In genomic region chr2:95799892-95800291, GRCh38 we compare ENCODE assay signal across 14 cellular contexts.
DNase-seq lines count a peak whose midpoint lies in the region; ATAC-seq, FAIRE-seq and TF ChIP-seq lines count a peak whose summit lies in the region.
"Had no signal": no experiment of that assay in that cellular context is flagged by ENCODE, and none has a peak within 500 bp of the region (broad histone marks: within the 10 kb centered on the region; RNA-seq: fewer than 3 reads in every experiment).

No MANE protein-coding gene starts in this region.

- DNase-seq in AG20443 (ENCODE audit: low spot score) (peak; percentile 2), D341Med (ENCODE audit: low spot score) (peak; percentile 5), kidney (peak; percentile 65), posterior vena cava (ENCODE audit: low spot score) (peak; percentile 71)
- no peak for DNase-seq in stimulated activated naive B cell treated with anti-CD40 and anti-IgM and Interleukin-4, amounts not matched to agents 10 μg/mL and 1 μg/mL and 100 μg/mL, for 72 hours
- DNase-seq: CD8-positive, alpha-beta T cell; COR-L47; GF-D8 had no signal

- TF ChIP-seq CTCF in kidney (IDR thresholded peaks at IDR 0.05; ENCODE audit: borderline replicate concordance, extremely low read depth, insufficient read depth): no peak

- H3K9ac ChIP-seq in kidney (ENCODE audit: low read length in 2 of 2): no peak overlapping the region

- H3K9me3 Mint-ChIP-seq in stimulated activated naive B cell treated with anti-CD40 and anti-IgM and Interleukin-4, amounts not matched to agents 10 μg/mL and 1 μg/mL and 100 μg/mL, for 72 hours: peaks cover 15 to 25% of the 10 kb centered on the region in 2 donors

- intact Hi-C loops in kidney (cut with DNase I): no loop called here
- intact Hi-C loops in posterior vena cava (cut with DNase I): no loop called here

- H3K4me1 ChIP-seq in kidney (ENCODE audit: control insufficient read depth in 1 of 2, insufficient read depth in 1 of 2, low read depth in 1 of 2, low read length in 2 of 2): no peaks in the 10 kb centered on the region
- H3K4me1 ChIP-seq: A549 had no signal

- H3K27me3 Mint-ChIP-seq in stimulated activated naive B cell treated with anti-CD40 and anti-IgM and Interleukin-4, amounts not matched to agents 10 μg/mL and 1 μg/mL and 100 μg/mL, for 72 hours: no peaks in the 10 kb centered on the region

- H3K36me3 Mint-ChIP-seq in stimulated activated naive B cell treated with anti-CD40 and anti-IgM and Interleukin-4, amounts not matched to agents 10 μg/mL and 1 μg/mL and 100 μg/mL, for 72 hours: peaks cover 8 to 10% of the 10 kb centered on the region in 2 donors

- no peaks in the 10 kb centered on the region for H3K4me1 Mint-ChIP-seq in stimulated activated naive B cell treated with anti-CD40 and anti-IgM and Interleukin-4, amounts not matched to agents 10 μg/mL and 1 μg/mL and 100 μg/mL, for 72 hours
- H3K4me1 Mint-ChIP-seq: CD14-positive monocyte had no signal

- no peak for FAIRE-seq in kidney (lab: Jason Lieb, UNC)
- FAIRE-seq: A549, GM19239, H54 had no signal

- no peak overlapping the region for H3K4me3 ChIP-seq in kidney (ENCODE audit: low read length in 2 of 2)
- H3K4me3 ChIP-seq: A549 had no signal

- no peaks in the 10 kb centered on the region for H3K9me3 ChIP-seq in kidney (ENCODE audit: control insufficient read depth in 1 of 2, low read length in 2 of 2)
- H3K9me3 ChIP-seq: A549 had no signal

- no peak overlapping the region for H3K27ac ChIP-seq in kidney (ENCODE audit: low read depth in 2 of 2, low read length in 2 of 2)
- H3K27ac ChIP-seq: A549 had no signal

- no peaks in the 10 kb centered on the region for H3K36me3 ChIP-seq in kidney (ENCODE audit: control insufficient read depth in 1 of 2, insufficient read depth in 2 of 2, low read length in 2 of 2)

- no peak overlapping the region for H3K4me3 Mint-ChIP-seq in stimulated activated naive B cell treated with anti-CD40 and anti-IgM and Interleukin-4, amounts not matched to agents 10 μg/mL and 1 μg/mL and 100 μg/mL, for 72 hours
- H3K4me3 Mint-ChIP-seq: CD14-positive monocyte; CD8-positive, alpha-beta T cell had no signal

- no peak overlapping the region for H3K27ac Mint-ChIP-seq in stimulated activated naive B cell treated with anti-CD40 and anti-IgM and Interleukin-4, amounts not matched to agents 10 μg/mL and 1 μg/mL and 100 μg/mL, for 72 hours
- H3K27ac Mint-ChIP-seq: CD8-positive, alpha-beta T cell had no signal

- no peak for ATAC-seq in HG02588 (IDR thresholded peaks at IDR 0.05; ENCODE audit: unreplicated experiment)
- no peak for ATAC-seq in stimulated activated naive B cell treated with anti-CD40 and anti-IgM and Interleukin-4, amounts not matched to agents 10 μg/mL and 1 μg/mL and 100 μg/mL, for 72 hours (replicated peaks)
- ATAC-seq in HG02981 (IDR thresholded peaks at IDR 0.05; ENCODE audit: unreplicated experiment): no peak
- ATAC-seq: A549; CD8-positive, alpha-beta T cell had no signal
